ENCODE assay signal across 9 cellular contexts in genomic region chr1:37038079-37038702, GRCh38. TPM values are rescaled to one million over a fixed set of nuclear protein-coding genes. Genes with fewer than 3 reads are reported as not detected.
DNase-seq lines count a peak whose midpoint lies in the region; ATAC-seq and TF ChIP-seq lines count a peak whose summit lies in the region.
"Had no signal": no experiment of that assay in that cellular context is flagged by ENCODE, and none has a peak within 500 bp of the region (broad histone marks: within the 10 kb centered on the region; RNA-seq: fewer than 3 reads in every experiment).

No MANE protein-coding gene starts in this region.

- H2AFZ ChIP-seq in H9 (ENCODE audit: low read length) (no peak overlapping the region), parathyroid adenoma (no peak overlapping the region)

- no peak overlapping the region for H3K23ac ChIP-seq in H9 (ENCODE audit: insufficient read length, low read depth, low read length)

- H4K5ac ChIP-seq in H9 (ENCODE audit: insufficient read length, low read depth, low read length), result no peak overlapping the region

- no peak overlapping the region for H3K56ac ChIP-seq in H9 (ENCODE audit: insufficient read length, low read depth, low read length)

- H4K8ac ChIP-seq in H9 (replicated peaks; ENCODE audit: insufficient read length, low read depth, low read length), result no peak overlapping the region

- H2BK12ac ChIP-seq in H9 (ENCODE audit: insufficient read length, low read depth, low read length), result no peak overlapping the region

- H3K79me2 ChIP-seq in H9 (ENCODE audit: insufficient read depth, low read length) (no peaks in the 10 kb centered on the region), parathyroid adenoma (no peaks in the 10 kb centered on the region)

- peaks cover 13% of the 10 kb centered on the region for H3K23me2 ChIP-seq in H9 (ENCODE audit: insufficient read length, low read depth, low read length, poor library complexity, severe bottlenecking)

- H3K9me3 ChIP-seq in H9 (ENCODE audit: control insufficient read depth, low read depth, low read length) (no peaks in the 10 kb centered on the region), parathyroid adenoma (ENCODE audit: control insufficient read depth, low read length) (no peaks in the 10 kb centered on the region), mucosa of descending colon (no peaks in the 10 kb centered on the region)

- H3K4ac ChIP-seq in H9 (ENCODE audit: low read depth, low read length), result no peak overlapping the region

- no peak overlapping the region for H2BK5ac ChIP-seq in H9 (ENCODE audit: insufficient read length, low read length)

- no peak overlapping the region for H2BK15ac ChIP-seq in H9 (ENCODE audit: low read depth, low read length)

- H3K4me1 ChIP-seq in H9 (ENCODE audit: insufficient read depth, low read length) (peaks cover 14% of the 10 kb centered on the region), parathyroid adenoma (no peaks in the 10 kb centered on the region), mucosa of descending colon (ENCODE audit: low read depth) (no peaks in the 10 kb centered on the region)

- H3K27me3 Mint-ChIP-seq in H9 (ENCODE audit: low read depth), result peaks cover 81% of the 10 kb centered on the region

- H3K4me3 ChIP-seq in parathyroid adenoma (ENCODE audit: low read depth, low read length), result no peak overlapping the region
- no peak overlapping the region for H3K4me3 ChIP-seq in mucosa of descending colon

- H3K4me2 ChIP-seq in H9 (ENCODE audit: insufficient read depth, insufficient read length, low read length) (peak overlapping the region; percentile 46), parathyroid adenoma (ENCODE audit: low read length) (no peak overlapping the region)

- peaks cover 76 to 79% of the 10 kb centered on the region in 2 experiments for H3K4me1 Mint-ChIP-seq in H9

- ATAC-seq in HG03439 (IDR thresholded peaks at IDR 0.05; ENCODE audit: unreplicated experiment) (no peak), mucosa of descending colon (no peak), GM18517 (IDR thresholded peaks at IDR 0.05; ENCODE audit: unreplicated experiment) (no peak)

- H3K79me1 ChIP-seq in H9 (ENCODE audit: insufficient read depth, low read depth, low read length, poor library complexity, severe bottlenecking), result no peaks in the 10 kb centered on the region

- no peak overlapping the region for H2BK120ac ChIP-seq in H9 (ENCODE audit: low read depth, low read length, poor library complexity, severe bottlenecking)

- H3K36me3 Mint-ChIP-seq in H9 (ENCODE audit: insufficient read depth in 1 of 3, low read depth in 3 of 3), result no peaks in the 10 kb centered on the region

- H3K36me3 ChIP-seq in parathyroid adenoma (ENCODE audit: control insufficient read depth, insufficient read depth, low read length) (no peaks in the 10 kb centered on the region), mucosa of descending colon (ENCODE audit: low read depth) (no peaks in the 10 kb centered on the region)

- H3K4me3 Mint-ChIP-seq in H9, result peak overlapping the region; percentile 39 to 70; a peak in 4 of 5 replicates
- H3K4me3 Mint-ChIP-seq: dendritic cell treated with granulocyte-macrophage colony-stimulating factor and Interleukin-4, amounts not matched to agents 40 ng/mL and 50 ng/mL, for 4 days had no signal

- H4K91ac ChIP-seq in H9 (ENCODE audit: insufficient read length, low read depth, low read length), result no peak overlapping the region

- no peak overlapping the region; the same call in 1 of the 2 replicates for H3K14ac ChIP-seq in H9 (ENCODE audit: insufficient read depth, low read length)

- no peak overlapping the region for H3K18ac ChIP-seq in H9 (ENCODE audit: insufficient read length, low read depth, low read length)

- DNase-seq in H9 (peak; percentile 52), NCI-H2171 treated with DMSO at 0.1 percent for 48 hours (lab: John Stamatoyannopoulos, UW) (peak; percentile 95), cerebellar cortex (ENCODE audit: low spot score) (peak; percentile 69), mucosa of descending colon (no peak)
- no peak for DNase-seq in stimulated activated CD8-positive, alpha-beta memory T cell treated with anti-CD3 and anti-CD28 coated beads, Interleukin-4, amount 100 ng/mL, for 48 hours

- no peak overlapping the region for H3T11ph ChIP-seq in H9 (ENCODE audit: low read length)

- H4K20me1 ChIP-seq in H9 (ENCODE audit: control insufficient read depth, insufficient read depth, insufficient read length), result no peaks in the 10 kb centered on the region

- WGBS in H9 (ENCODE audit: extremely low coverage, insufficient read length, low lambda C conversion rate), result no CpG with 5 or more reads among the region's 13 CpGs

- peaks cover 16% of the 10 kb centered on the region; the same call in 1 of the 2 replicates for H3K27me3 ChIP-seq in H9 (ENCODE audit: insufficient read depth, low read length)
- peaks cover 9% of the 10 kb centered on the region for H3K27me3 ChIP-seq in parathyroid adenoma (ENCODE audit: control insufficient read depth, insufficient read depth, low read length)

- intact Hi-C loops in mucosa of descending colon (cut with DNase I, micrococcal nuclease), result no loop called here

- H3K27ac ChIP-seq in H9 (ENCODE audit: insufficient read length, low read depth, low read length) (no peak overlapping the region), parathyroid adenoma (no peak overlapping the region)

- no peak overlapping the region; a peak in 1 of 7 replicates for H3K27ac Mint-ChIP-seq in H9
- H3K27ac Mint-ChIP-seq: dendritic cell treated with granulocyte-macrophage colony-stimulating factor and Interleukin-4, amounts not matched to agents 40 ng/mL and 50 ng/mL, for 4 days had no signal

- no peak overlapping the region for H2BK20ac ChIP-seq in H9 (ENCODE audit: low read depth, low read length, poor library complexity, severe bottlenecking)

- H2AK5ac ChIP-seq in H9 (ENCODE audit: insufficient read length, low read length), result no peak overlapping the region

- TF ChIP-seq CTCF in H9 (conservative IDR thresholded peaks at IDR 0.05) (peak; percentile 41; the same call in 2 of the 3 replicates), parathyroid adenoma (IDR thresholded peaks at IDR 0.05) (peak; percentile 20), mucosa of descending colon (IDR thresholded peaks at IDR 0.05) (no peak)

- H3K9ac ChIP-seq in H9 (ENCODE audit: extremely low read depth, insufficient read length, low read length) (no peak overlapping the region), parathyroid adenoma (no peak overlapping the region)

- no peaks in the 10 kb centered on the region for H3K9me3 Mint-ChIP-seq in H9
- H3K9me3 Mint-ChIP-seq: dendritic cell treated with granulocyte-macrophage colony-stimulating factor and Interleukin-4, amounts not matched to agents 40 ng/mL and 50 ng/mL, for 4 days had no signal

RNA-seq across cellular contexts. Expression of gene GRIK3, which starts 3.9 kb away (rescaled TPM):
- total RNA-seq in H9 (2021), result 1.7 TPM in 2 replicates
- 10 to 100 TPM in 1 of 3 donors, 1 to 10 TPM in 1, under 1 TPM in 1; 0.41 to 13.6 (median 1.5) TPM for total RNA-seq in mucosa of descending colon

Comparison
In these comparisons a context has a peak if more than half of its experiments do, and no peak if none do; other contexts are left out.
1. DNase-seq: peak in H9 (single experiment), NCI-H2171 treated with DMSO at 0.1 percent for 48 hours (single experiment) and cerebellar cortex (single experiment); none in mucosa of descending colon (0 of 3) and stimulated activated CD8-positive, alpha-beta memory T cell treated with anti-CD3 and anti-CD28 coated beads, Interleukin-4, amount 100 ng/mL, for 48 hours (single experiment).